In the genomic region with DNA sequence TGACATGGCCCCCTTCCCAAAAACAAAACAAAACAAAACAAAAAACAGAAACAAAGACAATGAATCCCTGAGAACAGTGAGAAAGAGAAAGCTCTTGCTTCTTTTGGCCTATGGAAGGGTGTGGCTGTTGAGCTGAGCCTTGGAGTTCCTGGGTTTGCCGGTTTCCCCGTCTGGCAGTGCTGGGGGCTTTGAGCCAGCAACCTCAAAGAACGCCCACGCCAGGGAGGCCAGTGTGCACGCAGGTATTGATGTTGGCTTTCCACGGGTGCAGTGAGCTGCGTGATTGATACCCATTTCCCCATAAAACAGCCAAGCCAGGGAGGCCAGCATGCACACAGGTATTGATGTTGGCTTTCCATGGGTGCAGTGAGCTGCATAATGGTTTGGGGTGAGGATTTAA, we compare ENCODE assay signal across 1 cellular context.
TF ChIP-seq lines count a peak whose summit lies in the region.

No MANE protein-coding gene starts in this region.

TF ChIP-seq in HepG2, 621 proteins besides CTCF, POLR2A, EP300 and RAD21:
- TF ChIP-seq ZC3H4 (CRISPR knock-in tag; IDR thresholded peaks at IDR 0.05; ENCODE audit: borderline replicate concordance) = no peak
- TF ChIP-seq MXI1 (IDR thresholded peaks at IDR 0.05; ENCODE audit: borderline replicate concordance, low read depth, low read length) = no peak
- TF ChIP-seq ZNF264 (CRISPR knock-in tag; IDR thresholded peaks at IDR 0.05) = no peak
- no peak for TF ChIP-seq HNRNPK (IDR thresholded peaks at IDR 0.05; ENCODE audit: low read depth, low read length, poor library complexity, severe bottlenecking)
- TF ChIP-seq, protein P1, sequence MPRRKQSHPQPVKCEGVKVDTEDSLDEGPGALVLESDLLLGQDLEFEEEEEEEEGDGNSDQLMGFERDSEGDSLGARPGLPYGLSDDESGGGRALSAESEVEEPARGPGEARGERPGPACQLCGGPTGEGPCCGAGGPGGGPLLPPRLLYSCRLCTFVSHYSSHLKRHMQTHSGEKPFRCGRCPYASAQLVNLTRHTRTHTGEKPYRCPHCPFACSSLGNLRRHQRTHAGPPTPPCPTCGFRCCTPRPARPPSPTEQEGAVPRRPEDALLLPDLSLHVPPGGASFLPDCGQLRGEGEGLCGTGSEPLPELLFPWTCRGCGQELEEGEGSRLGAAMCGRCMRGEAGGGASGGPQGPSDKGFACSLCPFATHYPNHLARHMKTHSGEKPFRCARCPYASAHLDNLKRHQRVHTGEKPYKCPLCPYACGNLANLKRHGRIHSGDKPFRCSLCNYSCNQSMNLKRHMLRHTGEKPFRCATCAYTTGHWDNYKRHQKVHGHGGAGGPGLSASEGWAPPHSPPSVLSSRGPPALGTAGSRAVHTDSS (CRISPR knock-in tag; conservative IDR thresholded peaks at IDR 0.05) = no peak
- TF ChIP-seq MAFF (IDR thresholded peaks at IDR 0.05; ENCODE audit: low read depth, low read length) = no peak
- TF ChIP-seq ZNF7 (CRISPR knock-in tag; IDR thresholded peaks at IDR 0.05) = no peak
- TF ChIP-seq, protein P2, sequence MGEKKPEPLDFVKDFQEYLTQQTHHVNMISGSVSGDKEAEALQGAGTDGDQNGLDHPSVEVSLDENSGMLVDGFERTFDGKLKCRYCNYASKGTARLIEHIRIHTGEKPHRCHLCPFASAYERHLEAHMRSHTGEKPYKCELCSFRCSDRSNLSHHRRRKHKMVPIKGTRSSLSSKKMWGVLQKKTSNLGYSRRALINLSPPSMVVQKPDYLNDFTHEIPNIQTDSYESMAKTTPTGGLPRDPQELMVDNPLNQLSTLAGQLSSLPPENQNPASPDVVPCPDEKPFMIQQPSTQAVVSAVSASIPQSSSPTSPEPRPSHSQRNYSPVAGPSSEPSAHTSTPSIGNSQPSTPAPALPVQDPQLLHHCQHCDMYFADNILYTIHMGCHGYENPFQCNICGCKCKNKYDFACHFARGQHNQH (CRISPR knock-in tag; IDR thresholded peaks at IDR 0.05) = no peak
